ENCODE assay signal across 9 cellular contexts in the genomic region with DNA sequence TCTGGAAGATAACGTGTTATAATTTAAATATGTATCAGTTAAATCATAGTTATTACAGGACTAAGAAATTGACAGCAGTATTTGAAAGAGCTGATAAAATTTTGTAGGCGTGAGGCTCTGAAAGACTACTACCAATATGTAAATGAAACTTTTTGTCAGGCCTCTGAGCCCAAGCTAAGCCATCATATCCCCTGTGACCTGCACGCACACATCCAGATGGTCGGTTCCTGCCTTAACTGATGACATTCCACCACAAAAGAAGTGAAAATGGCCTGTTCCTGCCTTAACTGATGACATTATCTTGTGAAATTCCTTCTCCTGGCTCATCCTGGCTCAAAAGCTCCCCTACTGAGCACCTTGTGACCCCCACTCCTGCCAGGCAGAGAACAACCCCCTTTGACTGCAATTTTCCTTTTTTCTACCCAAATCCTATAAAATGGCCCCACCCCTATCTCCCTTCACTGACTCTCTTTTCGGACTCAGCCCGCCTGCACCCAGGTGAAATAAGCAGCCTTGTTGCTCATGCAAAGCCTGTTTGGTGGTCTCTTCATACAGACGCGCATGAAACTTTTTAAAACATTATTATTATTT. TPM values are rescaled to one million over a fixed set of nuclear protein-coding genes. Genes with fewer than 3 reads are reported as not detected.
DNase-seq lines count a peak whose midpoint lies in the region; FAIRE-seq and TF ChIP-seq lines count a peak whose summit lies in the region.
"Not testable (repeated sequence)": the region's sequence is repeated elsewhere in the genome, so short reads cannot be mapped to it uniquely, and the experiment has no call there.
"Had no signal": no experiment of that assay in that cellular context is flagged by ENCODE, and none has a peak within 500 bp of the region (broad histone marks: within the 10 kb centered on the region; RNA-seq: fewer than 3 reads in every experiment).

No MANE protein-coding gene starts in this region.

- peak in 1 of 2 experiments; percentile 73; a peak in 2 of 3 replicates for TF ChIP-seq POLR2A in H1 (IDR thresholded peaks at IDR 0.05; ENCODE audit: control extremely low read depth in 1 of 2, low read depth in 2 of 2, low read length in 2 of 2)

- H3K27me3 Mint-ChIP-seq in activated T-cell treated with anti-CD3 and anti-CD28 coated beads, Interleukin-2, amount 50 U/mL, for 24 hours; nephron progenitor cell (ENCODE audit: low read depth, poor library complexity): not testable (repeated sequence)

- not testable (repeated sequence) for H2AK5ac ChIP-seq in H1 (ENCODE audit: low read depth, low read length)

- H4K20me1 ChIP-seq in H1 (replicated peaks in 1 of 2; ENCODE audit: control insufficient read depth in 1 of 2, insufficient read depth in 2 of 2, low read length in 2 of 2): not testable (repeated sequence)

- not testable (repeated sequence) for H2BK15ac ChIP-seq in H1 (ENCODE audit: low read length)

- peak overlapping the region; percentile 20 for H3K56ac ChIP-seq in H1 (replicated peaks; ENCODE audit: insufficient read length, low read depth, low read length)

- H3K9me3 ChIP-seq in HUES6 (ENCODE audit: control insufficient read depth, insufficient read depth, low read depth, low read length) (peaks cover 34% of the 10 kb centered on the region), H1 (ENCODE audit: insufficient read depth in 2 of 2, low read depth in 1 of 2, low read length in 1 of 2) (peaks cover 9 to 18% of the 10 kb centered on the region in 2 experiments), iPS-18a (ENCODE audit: control insufficient read depth, low read depth, low read length) (peaks cover 23% of the 10 kb centered on the region)

- not testable (repeated sequence) for H3K18ac ChIP-seq in H1 (ENCODE audit: extremely low read depth, low read length)

- peak overlapping the region; percentile 73 for H3K9ac ChIP-seq in HUES6 (ENCODE audit: low read length)
- H3K9ac ChIP-seq in H1 (replicated peaks in 1 of 4; ENCODE audit: extremely low read depth in 1 of 4, low read depth in 3 of 4, low read length in 3 of 4): not testable (repeated sequence)
- peak overlapping the region; percentile 71 for H3K9ac ChIP-seq in iPS-18a (ENCODE audit: low read length)

- peak overlapping the region; percentile 96 for H3K27ac ChIP-seq in HUES6 (ENCODE audit: low read depth, low read length)
- H3K27ac ChIP-seq in H1 (ENCODE audit: low read depth, low read length): peak overlapping the region; percentile 83; the same call in 1 of the 2 replicates
- H3K27ac ChIP-seq in iPS-18a (ENCODE audit: low read length): peak overlapping the region; percentile 82

- H2BK120ac ChIP-seq in H1 (replicated peaks; ENCODE audit: low read depth, low read length): peak overlapping the region; percentile 7

- not testable (repeated sequence) for H4K8ac ChIP-seq in H1 (ENCODE audit: extremely low read depth, insufficient read depth, low read length)

- H3K79me1 ChIP-seq in H1 (ENCODE audit: low read depth, low read length): not testable (repeated sequence)

- H3K23me2 ChIP-seq in H1 (ENCODE audit: low read depth, low read length): not testable (repeated sequence)

- H2BK12ac ChIP-seq in H1 (ENCODE audit: low read depth, low read length): not testable (repeated sequence)

- 17% methylated on average over 8 of the region's 8 CpGs; no CpG with 5 or more reads in 1 of the 2 experiments for WGBS in H1 (ENCODE audit: extremely low coverage in 1 of 2, insufficient coverage in 1 of 2, insufficient read length in 1 of 2, insufficient replicate concordance in 2 of 2, low coverage in 1 of 2, low lambda C conversion rate in 2 of 2, missing lambda C conversion rate in 1 of 2), 2 experiments

- not testable (repeated sequence) for H3K23ac ChIP-seq in H1 (ENCODE audit: insufficient read length)

- H2AFZ ChIP-seq in H1 (ENCODE audit: low read length): not testable (repeated sequence)

- H3K4me1 ChIP-seq in HUES6 (ENCODE audit: control insufficient read depth, insufficient read depth, low read length): peaks cover 24% of the 10 kb centered on the region
- not testable (repeated sequence) for H3K4me1 ChIP-seq in H1 (replicated peaks in 1 of 4; ENCODE audit: control insufficient read depth in 3 of 4, insufficient read depth in 4 of 4, low read length in 3 of 4)
- peaks cover 24% of the 10 kb centered on the region for H3K4me1 ChIP-seq in iPS-18a (ENCODE audit: control insufficient read depth, low read depth, low read length)

- not testable (repeated sequence) for H3K14ac ChIP-seq in H1 (ENCODE audit: insufficient read length)

- H4K91ac ChIP-seq in H1 (replicated peaks; ENCODE audit: insufficient read length, low read length): peak overlapping the region; percentile 61

- H3K36me3 ChIP-seq in HUES6 (ENCODE audit: control insufficient read depth, insufficient read depth, low read length): peaks cover 97% of the 10 kb centered on the region
- peaks cover 9 to 82% (median 52%) of the 10 kb centered on the region in 4 experiments; a peak in 7 of 8 replicates for H3K36me3 ChIP-seq in H1 (ENCODE audit: control insufficient read depth in 2 of 4, insufficient read depth in 4 of 4, low read length in 3 of 4)
- peaks cover 79% of the 10 kb centered on the region for H3K36me3 ChIP-seq in iPS-18a (ENCODE audit: control insufficient read depth, low read depth, low read length)

- peaks cover 99% of the 10 kb centered on the region for H3K36me3 Mint-ChIP-seq in activated T-cell treated with anti-CD3 and anti-CD28 coated beads, Interleukin-2, amount 50 U/mL, for 24 hours (ENCODE audit: low read depth)
- peaks cover 95% of the 10 kb centered on the region for H3K36me3 Mint-ChIP-seq in nephron progenitor cell (ENCODE audit: low read depth)

- H3K79me2 ChIP-seq in H1 (ENCODE audit: control insufficient read depth in 1 of 2, insufficient read depth in 2 of 2, low read length in 2 of 2): peaks cover 0 to 44% of the 10 kb centered on the region in 2 experiments; a peak in 2 of 4 replicates

- not testable (repeated sequence) for TF ChIP-seq CTCF in H1 (IDR thresholded peaks at IDR 0.05; ENCODE audit: control extremely low read depth in 1 of 3, insufficient read depth in 1 of 3, low read depth in 1 of 3, low read length in 3 of 3); nephron progenitor cell (IDR thresholded peaks at IDR 0.05)

- H2BK5ac ChIP-seq in H1 (ENCODE audit: low read depth, low read length): peak overlapping the region; percentile 21; the same call in 1 of the 2 replicates

- H3K4me3 Mint-ChIP-seq in activated T-cell treated with anti-CD3 and anti-CD28 coated beads, Interleukin-2, amount 50 U/mL, for 24 hours; nephron progenitor cell: not testable (repeated sequence)

- TF ChIP-seq EP300 in H1 (IDR thresholded peaks at IDR 0.05; ENCODE audit: borderline replicate concordance in 1 of 2, low read depth in 2 of 2, low read length in 2 of 2): not testable (repeated sequence)

- H3K4me1 Mint-ChIP-seq in activated T-cell treated with anti-CD3 and anti-CD28 coated beads, Interleukin-2, amount 50 U/mL, for 24 hours (ENCODE audit: low read depth): peaks cover 60% of the 10 kb centered on the region
- H3K4me1 Mint-ChIP-seq in nephron progenitor cell: not testable (repeated sequence)

- peak overlapping the region; percentile 38 for H3K27ac Mint-ChIP-seq in activated T-cell treated with anti-CD3 and anti-CD28 coated beads, Interleukin-2, amount 50 U/mL, for 24 hours
- H3K27ac Mint-ChIP-seq in nephron progenitor cell: peak overlapping the region; percentile 30

- H3K4me3 ChIP-seq in HUES6 (ENCODE audit: low read depth, low read length): peak overlapping the region; percentile 19
- H3K4me3 ChIP-seq in H1 (ENCODE audit: extremely low read depth in 1 of 4, insufficient read depth in 2 of 4, low read depth in 3 of 4, low read length in 4 of 4): peak overlapping the region in 1 of 4 experiments; percentile 49; a peak in 1 of 8 replicates
- H3K4me3 ChIP-seq in iPS-18a (ENCODE audit: low read length): peak overlapping the region; percentile 45

- TF ChIP-seq RAD21 in H1 (IDR thresholded peaks at IDR 0.05 in 1 of 2, conservative IDR thresholded peaks at IDR 0.05 in 1 of 2; ENCODE audit: low read depth in 2 of 2, low read length in 2 of 2): not testable (repeated sequence)

- H3K27me3 ChIP-seq in HUES6 (ENCODE audit: control insufficient read depth, insufficient read depth, low read length); H1 (replicated peaks in 1 of 4; ENCODE audit: control insufficient read depth in 3 of 4, extremely low read depth in 1 of 4, insufficient read depth in 3 of 4, low read length in 3 of 4); iPS-18a (ENCODE audit: control insufficient read depth, insufficient read depth, low read length): not testable (repeated sequence)

- H3K9me3 Mint-ChIP-seq in activated T-cell treated with anti-CD3 and anti-CD28 coated beads, Interleukin-2, amount 50 U/mL, for 24 hours: peaks cover 54% of the 10 kb centered on the region
- peaks cover 55% of the 10 kb centered on the region for H3K9me3 Mint-ChIP-seq in nephron progenitor cell

- H2BK20ac ChIP-seq in H1 (ENCODE audit: low read length): not testable (repeated sequence)

- POLR2A ChIA-PET in H1 (lab: Charles Lee; ENCODE audit: partially characterized antibody): interaction anchor here (0.6 to 2.1 kb wide), 13 partner anchors 8 to 48 kb away, joined by 3 to 26 read pairs (median 4); partner anchors contain the start of genes CEBPZOS and EIF2AK2

- peak overlapping the region; percentile 86 for H4K5ac ChIP-seq in H1 (ENCODE audit: insufficient read length, low read depth, low read length)

- not testable (repeated sequence) for DNase-seq in activated T-cell treated with anti-CD3 and anti-CD28 coated beads, Interleukin-2, amount 50 U/mL, for 24 hours; H1 (ENCODE audit: low read depth in 1 of 2, low spot score in 2 of 2); nephron progenitor cell

- H3K4me2 ChIP-seq in H1 (ENCODE audit: insufficient read depth in 1 of 2, low read depth in 2 of 2, low read length in 2 of 2): peak overlapping the region; percentile 37 to 45; a peak in 3 of 4 replicates

- not testable (repeated sequence) for FAIRE-seq in H1 (lab: Jason Lieb, UNC)

- CTCF ChIA-PET in H1 (lab: Charles Lee; ENCODE audit: partially characterized antibody): interaction anchor here (1.0 to 2.4 kb wide), 3 partner anchors 8 to 38 kb away, joined by 3 to 12 read pairs (median 3); no protein-coding TSS in a partner anchor

- not testable (repeated sequence) for H3K4ac ChIP-seq in H1 (replicated peaks; ENCODE audit: insufficient read length, low read depth, low read length)

RNA-seq across cellular contexts. Expression of gene CEBPZOS, which starts 8.9 kb away (rescaled TPM):
- 43.5 and 43.6 TPM in 2 replicates for total RNA-seq in H1 (2021; fragmentation: NEBNext Ultra II Directional; extraction: Animal tissue kit (Norgen Biotek cat#: 25700))
- polyA plus RNA-seq in H1 (2011; rRNA removed): 20.5 and 27.3 TPM in 2 replicates
- polyA plus RNA-seq in H1 (2011; cell fraction: cytosol; rRNA removed): 26.4 TPM
- 10.7 TPM for polyA plus RNA-seq in H1 (2011; cell fraction: nucleus; rRNA removed)
- 20.0 to 27.4 TPM (median 23.2 TPM) in 4 replicates for polyA plus RNA-seq in H1 (2012, experiment 1 of 2)
- polyA plus RNA-seq in H1 (2012, experiment 2 of 2): 3.5 TPM
- 65.8 TPM for polyA plus RNA-seq in H1 (2013, experiment 1 of 2)
- polyA plus RNA-seq in H1 (2013, experiment 2 of 2): 67.5 TPM
- 10.3 and 11.3 TPM in 2 replicates for polyA minus RNA-seq in H1 (2011; rRNA and poly(A)+ RNA removed)
- polyA minus RNA-seq in H1 (2011; cell fraction: cytosol; rRNA and poly(A)+ RNA removed): 6.0 TPM
- polyA minus RNA-seq in H1 (2011; cell fraction: nucleus; rRNA and poly(A)+ RNA removed): 13.0 TPM

RNA-seq across cellular contexts. Expression of gene SULT6B1, which starts 16.7 kb away (rescaled TPM):
- total RNA-seq in H1 (2021; fragmentation: NEBNext Ultra II Directional; extraction: Animal tissue kit (Norgen Biotek cat#: 25700)): not detected in 2 replicates
- polyA plus RNA-seq in H1 (2011; rRNA removed): not detected in 2 replicates
- not detected for polyA plus RNA-seq in H1 (2011; cell fraction: cytosol; rRNA removed)
- not detected for polyA plus RNA-seq in H1 (2011; cell fraction: nucleus; rRNA removed)
- polyA plus RNA-seq in H1 (2012, experiment 1 of 2): not detected in 4 replicates
- not detected for polyA plus RNA-seq in H1 (2012, experiment 2 of 2)
- polyA plus RNA-seq in H1 (2013, experiment 1 of 2): not detected
- polyA plus RNA-seq in H1 (2013, experiment 2 of 2): not detected
- 0.17 TPM in 1 of 2 replicates, not detected in the other for polyA minus RNA-seq in H1 (2011; rRNA and poly(A)+ RNA removed)
- not detected for polyA minus RNA-seq in H1 (2011; cell fraction: cytosol; rRNA and poly(A)+ RNA removed)
- polyA minus RNA-seq in H1 (2011; cell fraction: nucleus; rRNA and poly(A)+ RNA removed): not detected
- total RNA-seq: A673; CD4-positive, alpha-beta memory T cell; M059J; SK-MEL-5 had no signal
- polyA plus RNA-seq: CD4-positive, alpha-beta memory T cell had no signal

RNA-seq across cellular contexts. Expression of gene CEBPZ, which starts 26.2 kb away (rescaled TPM):
- total RNA-seq in H1 (2021; fragmentation: NEBNext Ultra II Directional; extraction: Animal tissue kit (Norgen Biotek cat#: 25700)): 186 and 201 TPM in 2 replicates
- 14.7 and 19.1 TPM in 2 replicates for polyA plus RNA-seq in H1 (2011; rRNA removed)
- polyA plus RNA-seq in H1 (2011; cell fraction: cytosol; rRNA removed): 51.8 TPM
- polyA plus RNA-seq in H1 (2011; cell fraction: nucleus; rRNA removed): 21.0 TPM
- 107 to 213 TPM (median 119 TPM) in 4 replicates for polyA plus RNA-seq in H1 (2012, experiment 1 of 2)
- 17.0 TPM for polyA plus RNA-seq in H1 (2012, experiment 2 of 2)
- polyA plus RNA-seq in H1 (2013, experiment 1 of 2): 165 TPM
- polyA plus RNA-seq in H1 (2013, experiment 2 of 2): 155 TPM
- 66.2 and 97.0 TPM in 2 replicates for polyA minus RNA-seq in H1 (2011; rRNA and poly(A)+ RNA removed)
- 53.7 TPM for polyA minus RNA-seq in H1 (2011; cell fraction: cytosol; rRNA and poly(A)+ RNA removed)
- 108 TPM for polyA minus RNA-seq in H1 (2011; cell fraction: nucleus; rRNA and poly(A)+ RNA removed)

RNA-seq across cellular contexts. Expression of gene NDUFAF7, which starts 26.3 kb away (rescaled TPM):
- 46.8 and 56.0 TPM in 2 replicates for total RNA-seq in H1 (2021; fragmentation: NEBNext Ultra II Directional; extraction: Animal tissue kit (Norgen Biotek cat#: 25700))
- polyA plus RNA-seq in H1 (2011; rRNA removed): 34.0 and 50.2 TPM in 2 replicates
- polyA plus RNA-seq in H1 (2011; cell fraction: cytosol; rRNA removed): 57.3 TPM
- polyA plus RNA-seq in H1 (2011; cell fraction: nucleus; rRNA removed): 59.4 TPM
- 59.6 to 93.2 TPM (median 63.5 TPM) in 4 replicates for polyA plus RNA-seq in H1 (2012, experiment 1 of 2)
- 8.7 TPM for polyA plus RNA-seq in H1 (2012, experiment 2 of 2)
- polyA plus RNA-seq in H1 (2013, experiment 1 of 2): 32.4 TPM
- polyA plus RNA-seq in H1 (2013, experiment 2 of 2): 27.8 TPM
- 43.5 and 55.3 TPM in 2 replicates for polyA minus RNA-seq in H1 (2011; rRNA and poly(A)+ RNA removed)
- polyA minus RNA-seq in H1 (2011; cell fraction: cytosol; rRNA and poly(A)+ RNA removed): 18.1 TPM
- 54.8 TPM for polyA minus RNA-seq in H1 (2011; cell fraction: nucleus; rRNA and poly(A)+ RNA removed)

RNA-seq across cellular contexts. Expression of gene EIF2AK2, which starts 48.4 kb away (rescaled TPM):
- 46.3 and 46.9 TPM in 2 replicates for total RNA-seq in H1 (2021; fragmentation: NEBNext Ultra II Directional; extraction: Animal tissue kit (Norgen Biotek cat#: 25700))
- polyA plus RNA-seq in H1 (2011; rRNA removed): 6.8 and 13.1 TPM in 2 replicates
- polyA plus RNA-seq in H1 (2011; cell fraction: cytosol; rRNA removed): 11.5 TPM
- polyA plus RNA-seq in H1 (2011; cell fraction: nucleus; rRNA removed): 6.3 TPM
- 8.3 to 20.3 TPM (median 10.9 TPM) in 4 replicates for polyA plus RNA-seq in H1 (2012, experiment 1 of 2)
- 1.5 TPM for polyA plus RNA-seq in H1 (2012, experiment 2 of 2)
- 27.0 TPM for polyA plus RNA-seq in H1 (2013, experiment 1 of 2)
- polyA plus RNA-seq in H1 (2013, experiment 2 of 2): 27.1 TPM
- polyA minus RNA-seq in H1 (2011; rRNA and poly(A)+ RNA removed): 19.4 and 29.9 TPM in 2 replicates
- 17.4 TPM for polyA minus RNA-seq in H1 (2011; cell fraction: cytosol; rRNA and poly(A)+ RNA removed)
- polyA minus RNA-seq in H1 (2011; cell fraction: nucleus; rRNA and poly(A)+ RNA removed): 33.2 TPM
